ENCODE assay signal across 8 cellular contexts in the genomic region with DNA sequence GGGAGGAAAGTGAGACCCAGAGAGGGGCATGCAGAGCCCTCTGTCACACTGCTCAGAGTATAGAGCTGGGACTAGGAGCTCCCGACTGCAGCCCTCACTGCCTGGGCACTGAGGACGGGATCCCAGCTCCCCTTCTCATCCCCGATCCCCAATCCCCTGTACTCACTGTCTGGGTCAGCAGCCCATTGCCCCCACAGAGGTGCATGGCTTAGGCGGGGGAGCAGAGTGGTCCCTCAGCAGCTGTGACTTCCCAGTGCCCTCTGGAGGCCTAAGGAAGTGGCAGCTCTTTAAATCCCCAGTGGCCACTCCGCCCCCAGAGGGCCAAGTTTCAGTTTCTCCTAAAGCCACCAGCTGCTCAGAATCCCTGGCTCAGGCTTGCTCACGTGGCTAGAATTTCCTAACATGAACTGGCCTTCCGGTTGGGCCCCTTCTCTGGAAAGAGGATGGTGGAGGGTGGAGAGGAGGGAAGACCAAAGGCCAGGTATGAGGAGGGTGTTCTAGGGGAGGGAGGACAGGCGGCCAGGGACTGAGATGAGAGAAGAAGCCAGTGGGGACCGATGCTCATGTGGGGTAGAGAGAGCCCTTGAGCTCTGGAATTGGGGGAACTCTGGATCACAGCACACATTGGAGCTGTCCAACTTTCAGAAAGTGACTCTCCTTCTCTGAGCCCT. TPM values are rescaled to one million over a fixed set of nuclear protein-coding genes. Genes with fewer than 3 reads are reported as not detected.
DNase-seq lines count a peak whose midpoint lies in the region; ATAC-seq and TF ChIP-seq lines count a peak whose summit lies in the region.

A gene with protein sequence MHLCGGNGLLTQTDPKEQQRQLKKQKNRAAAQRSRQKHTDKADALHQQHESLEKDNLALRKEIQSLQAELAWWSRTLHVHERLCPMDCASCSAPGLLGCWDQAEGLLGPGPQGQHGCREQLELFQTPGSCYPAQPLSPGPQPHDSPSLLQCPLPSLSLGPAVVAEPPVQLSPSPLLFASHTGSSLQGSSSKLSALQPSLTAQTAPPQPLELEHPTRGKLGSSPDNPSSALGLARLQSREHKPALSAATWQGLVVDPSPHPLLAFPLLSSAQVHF (minus strand): TSS at position 262 of the 671 bp plus-strand sequence. CDS start 57 bp downstream, at position 205.

- DNase-seq in activated T-cell treated with anti-CD3 and anti-CD28 coated beads, Interleukin-2, amount 50 U/mL, for 72 hours = peak in 1 of 2 donors; percentile 10
- DNase-seq in activated T-cell treated with anti-CD3 and anti-CD28 coated beads, Interleukin-2, amount 50 U/mL, for 1 hour = no peak
- DNase-seq in NCI-H2107 (lab: John Stamatoyannopoulos, UW) (peak; percentile 49), Right ventricle myocardium inferior (ENCODE audit: missing footprints) (peak; percentile 88), nucleus accumbens (lab: John Stamatoyannopoulos, UW) (peak in 46 of 56 donors; percentile 2 to 78 (median 35))
- peak; percentile 25 for DNase-seq in activated CD8-positive, alpha-beta T cell treated with anti-CD3 and anti-CD28 coated beads for 36 hours

- CTCF ChIA-PET in activated CD8-positive, alpha-beta T cell treated with anti-CD3 and anti-CD28 coated beads for 36 hours (lab: Charles Lee) = interaction anchor here (0.8 to 1.6 kb wide), 5 partner anchors 11 to 149 kb away, joined by 3 read pairs; a partner anchor contains a TSS

- peaks cover 15% of the 10 kb centered on the region for H3K27me3 Mint-ChIP-seq in activated T-cell treated with anti-CD3 and anti-CD28 coated beads, Interleukin-2, amount 50 U/mL, for 72 hours (ENCODE audit: low read depth)
- H3K27me3 Mint-ChIP-seq in activated CD8-positive, alpha-beta T cell treated with anti-CD3 and anti-CD28 coated beads for 36 hours = peaks cover 6% of the 10 kb centered on the region

- no peak for TF ChIP-seq CTCF in activated CD8-positive, alpha-beta T cell treated with anti-CD3 and anti-CD28 coated beads for 36 hours (IDR thresholded peaks at IDR 0.05)

- H3K9me3 Mint-ChIP-seq in activated T-cell treated with anti-CD3 and anti-CD28 coated beads, Interleukin-2, amount 50 U/mL, for 72 hours = no peaks in the 10 kb centered on the region
- H3K9me3 Mint-ChIP-seq in activated CD8-positive, alpha-beta T cell treated with anti-CD3 and anti-CD28 coated beads for 36 hours = no peaks in the 10 kb centered on the region

- H3K4me3 Mint-ChIP-seq in activated T-cell treated with anti-CD3 and anti-CD28 coated beads, Interleukin-2, amount 50 U/mL, for 72 hours = peak within 1 kb of the TSS in 1 of 2 donors; percentile 15
- no peak within 1 kb of the TSS for H3K4me3 Mint-ChIP-seq in activated CD8-positive, alpha-beta T cell treated with anti-CD3 and anti-CD28 coated beads for 36 hours

- peaks cover 16% of the 10 kb centered on the region for H3K4me1 Mint-ChIP-seq in activated T-cell treated with anti-CD3 and anti-CD28 coated beads, Interleukin-2, amount 50 U/mL, for 72 hours (ENCODE audit: low read depth)
- peaks cover 15% of the 10 kb centered on the region for H3K4me1 Mint-ChIP-seq in activated CD8-positive, alpha-beta T cell treated with anti-CD3 and anti-CD28 coated beads for 36 hours (ENCODE audit: low read depth)

- POLR2A ChIA-PET in activated CD8-positive, alpha-beta T cell treated with anti-CD3 and anti-CD28 coated beads for 36 hours (lab: Charles Lee) = interaction anchor here (1.2 to 1.3 kb wide), 2 partner anchors 121 to 181 kb away, joined by 3 read pairs; a partner anchor contains a TSS

- H3K36me3 Mint-ChIP-seq in activated T-cell treated with anti-CD3 and anti-CD28 coated beads, Interleukin-2, amount 50 U/mL, for 72 hours (ENCODE audit: insufficient read depth in 2 of 2) = no peaks in the 10 kb centered on the region
- H3K36me3 Mint-ChIP-seq in activated CD8-positive, alpha-beta T cell treated with anti-CD3 and anti-CD28 coated beads for 36 hours (ENCODE audit: low read depth) = no peaks in the 10 kb centered on the region

- intact Hi-C loops in activated CD8-positive, alpha-beta T cell treated with anti-CD3 and anti-CD28 coated beads for 36 hours (cut with micrococcal nuclease) = no loop called here
- intact Hi-C loops in Right ventricle myocardium inferior (cut with DNase I) = no loop called here

- no peak within 1 kb of the TSS for H3K27ac Mint-ChIP-seq in activated T-cell treated with anti-CD3 and anti-CD28 coated beads, Interleukin-2, amount 50 U/mL, for 72 hours
- H3K27ac Mint-ChIP-seq in activated CD8-positive, alpha-beta T cell treated with anti-CD3 and anti-CD28 coated beads for 36 hours = no peak within 1 kb of the TSS

- ATAC-seq in activated T-cell treated with anti-CD3 and anti-CD28 coated beads, Interleukin-2, amount 50 U/mL, for 72 hours (replicated peaks in 1 of 2) = peak; percentile 40 to 58
- peak; percentile 51 for ATAC-seq in activated CD8-positive, alpha-beta T cell treated with anti-CD3 and anti-CD28 coated beads for 36 hours
- ATAC-seq in Right ventricle myocardium inferior = peak; percentile 81
- ATAC-seq in HG03460 (IDR thresholded peaks at IDR 0.05; ENCODE audit: unreplicated experiment) = no peak
- no peak for ATAC-seq in GM19455 (IDR thresholded peaks at IDR 0.05; ENCODE audit: unreplicated experiment)

RNA-seq across cellular contexts. Expression of the gene that starts here (rescaled TPM):
- under 1 TPM; 0.31 to 0.39 TPM for total RNA-seq in activated T-cell treated with anti-CD3 and anti-CD28 coated beads, Interleukin-2, amount 50 U/mL, for 72 hours
- total RNA-seq in activated CD8-positive, alpha-beta T cell treated with anti-CD3 and anti-CD28 coated beads for 36 hours = not detected
- 1.5 TPM for total RNA-seq in Right ventricle myocardium inferior

Comparison
In these comparisons a context has a peak if more than half of its experiments do, and no peak if none do; other contexts are left out.
1. Peak in ATAC-seq in activated T-cell treated with anti-CD3 and anti-CD28 coated beads, Interleukin-2, amount 50 U/mL, for 72 hours; RNA of the gene not detected or under 1 TPM.
2. Peak in DNase-seq and ATAC-seq in activated CD8-positive, alpha-beta T cell treated with anti-CD3 and anti-CD28 coated beads for 36 hours; RNA of the gene not detected or under 1 TPM.